Comparison of ENCODE assay signal across 8 cellular contexts in genomic region chr6:160519603-160520042, GRCh38.
A peak's percentile ranks its signal among the peaks of the same experiment; 100 is the strongest.
DNase-seq lines count a peak whose midpoint lies in the region; ATAC-seq and TF ChIP-seq lines count a peak whose summit lies in the region.

No MANE protein-coding gene starts in this region.

- peaks cover 23% of the 10 kb centered on the region for H3K4me1 Mint-ChIP-seq in T-helper 1 cell treated with Interleukin-12 subunit alpha and Interleukin-12 subunit beta and Interleukin-4 antibody, amounts not matched to agents 30 μg/mL and 1 μg/mL, for 36 hours (ENCODE audit: low read depth)

- peak overlapping the region; percentile 93 for H3K4me3 Mint-ChIP-seq in T-helper 1 cell treated with Interleukin-12 subunit alpha and Interleukin-12 subunit beta and Interleukin-4 antibody, amounts not matched to agents 30 μg/mL and 1 μg/mL, for 36 hours

- no peaks in the 10 kb centered on the region for H3K36me3 ChIP-seq in gastrocnemius medialis

- DNase-seq in AG20443 (ENCODE audit: low spot score) = peak; percentile 13
- DNase-seq in glomerular visceral epithelial cell (ENCODE audit: extremely low spot score) = peak; percentile 80
- no peak for DNase-seq in gastrocnemius medialis
- no peak for DNase-seq in NCI-H510A treated with DMSO at 0.1 percent for 48 hours (lab: John Stamatoyannopoulos, UW)
- DNase-seq in cerebellum (ENCODE audit: low spot score) = no peak

- no peaks in the 10 kb centered on the region for H3K9me3 ChIP-seq in gastrocnemius medialis

- peaks cover 58% of the 10 kb centered on the region for H3K27me3 Mint-ChIP-seq in T-helper 1 cell treated with Interleukin-12 subunit alpha and Interleukin-12 subunit beta and Interleukin-4 antibody, amounts not matched to agents 30 μg/mL and 1 μg/mL, for 36 hours (ENCODE audit: low read depth)

- H3K4me1 ChIP-seq in gastrocnemius medialis = no peaks in the 10 kb centered on the region

- ATAC-seq in GM18520 (IDR thresholded peaks at IDR 0.05; ENCODE audit: unreplicated experiment) (peak; percentile 56), HG03060 (IDR thresholded peaks at IDR 0.05; ENCODE audit: low read depth, unreplicated experiment) (peak; percentile 69), gastrocnemius medialis (peak; percentile 9 to 19)

- H3K27me3 ChIP-seq in gastrocnemius medialis = no peaks in the 10 kb centered on the region

- in situ Hi-C loops in gastrocnemius medialis (cut with MboI; ENCODE audit: low sequenced_read_pairs in 4 of 4) = no loop called here

- H3K27ac Mint-ChIP-seq in T-helper 1 cell treated with Interleukin-12 subunit alpha and Interleukin-12 subunit beta and Interleukin-4 antibody, amounts not matched to agents 30 μg/mL and 1 μg/mL, for 36 hours = peak overlapping the region; percentile 96

- H3K4me3 ChIP-seq in gastrocnemius medialis = peak overlapping the region; percentile 64 to 75 (median 65)

- peak in 4 of 5 experiments; percentile 77 to 92 (median 88) for TF ChIP-seq CTCF in gastrocnemius medialis (IDR thresholded peaks at IDR 0.05 in 4 of 5, conservative IDR thresholded peaks at IDR 0.05 in 1 of 5)

- intact Hi-C loops in gastrocnemius medialis (cut with DNase I; ENCODE audit: low total_unique reads) = loop anchor here (1.0 kb wide), 1 partner anchor 15 kb away; no protein-coding TSS in a partner anchor

- peaks cover 3% of the 10 kb centered on the region for H3K9me3 Mint-ChIP-seq in T-helper 1 cell treated with Interleukin-12 subunit alpha and Interleukin-12 subunit beta and Interleukin-4 antibody, amounts not matched to agents 30 μg/mL and 1 μg/mL, for 36 hours

- TF ChIP-seq POLR2A in gastrocnemius medialis (IDR thresholded peaks at IDR 0.05) = no peak

- H3K36me3 Mint-ChIP-seq in T-helper 1 cell treated with Interleukin-12 subunit alpha and Interleukin-12 subunit beta and Interleukin-4 antibody, amounts not matched to agents 30 μg/mL and 1 μg/mL, for 36 hours (ENCODE audit: low read depth) = peaks cover 2% of the 10 kb centered on the region

- H3K27ac ChIP-seq in gastrocnemius medialis = peak overlapping the region in 1 of 4 donors; percentile 16

Comparison
In these comparisons a context has a peak if more than half of its experiments do, and no peak if none do; other contexts are left out.
1. DNase-seq: peak in AG20443 (single experiment) and glomerular visceral epithelial cell (single experiment); none in gastrocnemius medialis (0 of 2), NCI-H510A treated with DMSO at 0.1 percent for 48 hours (single experiment) and cerebellum (single experiment).
2. ATAC-seq: peak in every context shown above with its lines; median percentile 69 in HG03060; 56 in GM18520; 14 in gastrocnemius medialis.